Comparison of ENCODE assay signal across 14 cellular contexts in genomic region chr1:30388386-30388785, GRCh38.
A peak's percentile ranks its signal among the peaks of the same experiment; 100 is the strongest.
DNase-seq lines count a peak whose midpoint lies in the region; ATAC-seq and TF ChIP-seq lines count a peak whose summit lies in the region.
"Had no signal": no experiment of that assay in that cellular context is flagged by ENCODE, and none has a peak within 500 bp of the region (broad histone marks: within the 10 kb centered on the region; RNA-seq: fewer than 3 reads in every experiment).

No MANE protein-coding gene starts in this region.

- no peaks in the 10 kb centered on the region for H3K79me2 ChIP-seq in OCI-LY3 (ENCODE audit: low read length)

- no peak for TF ChIP-seq CTCF in OCI-LY3 (IDR thresholded peaks at IDR 0.05; ENCODE audit: low read depth, low read length)

- no peak overlapping the region; the same call in 1 of the 2 replicates for H3K9ac ChIP-seq in OCI-LY3 (ENCODE audit: low read length)
- H3K9ac ChIP-seq: BLaER1, GM23248 had no signal

- peak overlapping the region; percentile 45 for H3K4me2 ChIP-seq in OCI-LY3 (ENCODE audit: low read length)

- H3K9me3 Mint-ChIP-seq in CD8-positive, alpha-beta memory T cell: peaks cover 0 to 13% (median 0%) of the 10 kb centered on the region in 5 donors

- H3K27ac Mint-ChIP-seq in CD8-positive, alpha-beta memory T cell: no peak overlapping the region

- peak; percentile 16 for DNase-seq in activated effector memory CD4-positive, alpha-beta T cell treated with anti-CD3 and anti-CD28 coated beads, Interleukin-2, amount 50 U/mL, for 16 hours
- no peak for DNase-seq in activated effector memory CD4-positive, alpha-beta T cell treated with Interleukin-2 at 50 U/mL for 16 hours
- DNase-seq in islet precursor cell (peak; percentile 9), sciatic nerve (ENCODE audit: low spot score) (peak; percentile 15), G401 (ENCODE audit: low spot score) (no peak), NCI-H774 (lab: John Stamatoyannopoulos, UW) (no peak)
- DNase-seq in CD8-positive, alpha-beta memory T cell: no peak
- DNase-seq: 8988T, AML-193, DMS53, GM23248 had no signal

- H4K20me1 ChIP-seq in OCI-LY3 (ENCODE audit: insufficient read depth, low read length): no peaks in the 10 kb centered on the region
- H4K20me1 ChIP-seq: BLaER1 had no signal

- H3K36me3 ChIP-seq in OCI-LY3 (replicated peaks; ENCODE audit: low read depth, low read length): no peaks in the 10 kb centered on the region
- H3K36me3 ChIP-seq in CD8-positive, alpha-beta memory T cell (ENCODE audit: insufficient read depth, low read length): no peaks in the 10 kb centered on the region
- H3K36me3 ChIP-seq: BLaER1 had no signal

- H3K4me3 Mint-ChIP-seq in CD8-positive, alpha-beta memory T cell: no peak overlapping the region

- no peaks in the 10 kb centered on the region for H3K4me1 Mint-ChIP-seq in CD8-positive, alpha-beta memory T cell

- H3K27ac ChIP-seq in OCI-LY3 (ENCODE audit: low read length): peak overlapping the region; percentile 49; the same call in 1 of the 2 replicates
- H3K27ac ChIP-seq in CD8-positive, alpha-beta memory T cell (ENCODE audit: low read depth, low read length): no peak overlapping the region
- H3K27ac ChIP-seq: BLaER1, GM23248 had no signal

- no peak overlapping the region; the same call in 1 of the 2 replicates for H3K4me3 ChIP-seq in OCI-LY3 (ENCODE audit: low read length)
- no peak overlapping the region for H3K4me3 ChIP-seq in CD8-positive, alpha-beta memory T cell (ENCODE audit: low read length)
- H3K4me3 ChIP-seq: BLaER1, GM23248 had no signal

- no peaks in the 10 kb centered on the region for H3K36me3 Mint-ChIP-seq in CD8-positive, alpha-beta memory T cell

- intact Hi-C loops in sciatic nerve (cut with DNase I): loop anchor here (10.0 kb wide), 1 partner anchor 1154 kb away; the partner anchor contains the start of genes MECR and PTPRU

- H3K4me1 ChIP-seq in OCI-LY3 (ENCODE audit: low read length): peaks cover 22% of the 10 kb centered on the region
- no peaks in the 10 kb centered on the region for H3K4me1 ChIP-seq in CD8-positive, alpha-beta memory T cell (ENCODE audit: insufficient read depth, low read length)

- H2AFZ ChIP-seq in OCI-LY3 (ENCODE audit: low read depth, low read length): no peak overlapping the region
- H2AFZ ChIP-seq: GM23248 had no signal

- H3K27me3 ChIP-seq in OCI-LY3 (ENCODE audit: low read depth, low read length): peaks cover 4% of the 10 kb centered on the region; the same call in 1 of the 2 replicates
- H3K27me3 ChIP-seq in CD8-positive, alpha-beta memory T cell (ENCODE audit: insufficient read depth, low read length, poor library complexity, severe bottlenecking): no peaks in the 10 kb centered on the region
- H3K27me3 ChIP-seq: BLaER1 had no signal

- in situ Hi-C loops in G401 (cut with HindIII; ENCODE audit: low sequenced_read_pairs): no loop called here

- ATAC-seq in sciatic nerve: no peak
- ATAC-seq: HCT116 had no signal

- CTCF ChIA-PET in CD8-positive, alpha-beta memory T cell (lab: Charles Lee): no interaction called here

- POLR2A ChIA-PET in CD8-positive, alpha-beta memory T cell (lab: Charles Lee): no interaction called here

- peaks cover 18 to 54% of the 10 kb centered on the region in 2 donors for H3K27me3 Mint-ChIP-seq in CD8-positive, alpha-beta memory T cell

- H3K9me3 ChIP-seq in OCI-LY3 (ENCODE audit: insufficient read depth, low read length): no peaks in the 10 kb centered on the region
- no peaks in the 10 kb centered on the region for H3K9me3 ChIP-seq in CD8-positive, alpha-beta memory T cell (ENCODE audit: low read length)

Comparison
In these comparisons a context has a peak if more than half of its experiments do, and no peak if none do; other contexts are left out.
1. DNase-seq: peak in activated effector memory CD4-positive, alpha-beta T cell treated with anti-CD3 and anti-CD28 coated beads, Interleukin-2, amount 50 U/mL, for 16 hours (single experiment), islet precursor cell (single experiment) and sciatic nerve (single experiment); none in activated effector memory CD4-positive, alpha-beta T cell treated with Interleukin-2 at 50 U/mL for 16 hours (single experiment), G401 (single experiment), NCI-H774 (single experiment) and CD8-positive, alpha-beta memory T cell (0 of 5).